11 cellular contexts compared by ENCODE assay signal in genomic region chr22:31098633-31099110, GRCh38. TPM values are rescaled to one million over a fixed set of nuclear protein-coding genes. Genes with fewer than 3 reads are reported as not detected.
DNase-seq lines count a peak whose midpoint lies in the region; ATAC-seq and TF ChIP-seq lines count a peak whose summit lies in the region.
"Had no signal": no experiment of that assay in that cellular context is flagged by ENCODE, and none has a peak within 500 bp of the region (broad histone marks: within the 10 kb centered on the region; RNA-seq: fewer than 3 reads in every experiment).

No MANE protein-coding gene starts in this region.

- WGBS in heart right ventricle, 2 donors, result 54 to 66% methylated on average over 35 to 36 of the region's 36 CpGs
- 54 to 56% (median 55%) methylated on average over 36 of the region's 36 CpGs for WGBS in ovary, 3 donors
- WGBS in aorta, 2 donors, result 47 to 48% methylated on average over 34 to 36 of the region's 36 CpGs

- H3K9me3 ChIP-seq in heart right ventricle (no peaks in the 10 kb centered on the region), ovary (no peaks in the 10 kb centered on the region), aorta (ENCODE audit: control insufficient read depth, low read length) (no peaks in the 10 kb centered on the region)

- TF ChIP-seq EP300 in ovary (IDR thresholded peaks at IDR 0.05), result no peak

- TF ChIP-seq POLR2A in ovary (IDR thresholded peaks at IDR 0.05), result no peak
- no peak for TF ChIP-seq POLR2A in GM18505 (IDR thresholded peaks at IDR 0.05; ENCODE audit: borderline replicate concordance, extremely low read depth, insufficient read depth, insufficient read length)

- DNase-seq in heart right ventricle, result peak in 1 of 2 donors; percentile 58
- no peak for DNase-seq in Right ventricle myocardium superior
- peak; percentile 68 for DNase-seq in left cardiac atrium
- DNase-seq in ovary, result peak; percentile 43 to 67 (median 61)
- no peak for DNase-seq in aorta
- no peak for DNase-seq in RPMI8226
- DNase-seq: activated naive CD8-positive, alpha-beta T cell treated with anti-CD3 and anti-CD28 coated beads, Interleukin-2, amount 50 U/mL, for 24 hours; NCI-H1048 had no signal

- intact Hi-C loops in heart right ventricle (cut with DNase I), result loop anchor here in 3 of 10 donors (10.0 kb wide), 2 partner anchors 46 to 116 kb away; partner anchors contain the start of genes PLA2G3 (in 2 of the 3) and LIMK2 (in 1 of the 3)
- intact Hi-C loops in Right ventricle myocardium superior (cut with DNase I), result no loop called here
- intact Hi-C loops in left cardiac atrium (cut with DNase I), result no loop called here
- intact Hi-C loops in ovary (cut with DNase I), result loop anchor here in 1 of 4 donors (10.0 kb wide), 1 partner anchor 46 kb away; the partner anchor contains the start of gene PLA2G3
- intact Hi-C loops in aorta (cut with DNase I), result no loop called here

- TF ChIP-seq CTCF in heart right ventricle (IDR thresholded peaks at IDR 0.05), result no peak
- TF ChIP-seq CTCF in ovary (IDR thresholded peaks at IDR 0.05), result no peak

- H3K4me3 ChIP-seq in heart right ventricle, result no peak overlapping the region
- H3K4me3 ChIP-seq in ovary, result no peak overlapping the region
- no peak overlapping the region for H3K4me3 ChIP-seq in aorta (ENCODE audit: low read length in 2 of 2)

- H3K4me1 ChIP-seq in heart right ventricle (peaks cover 0 to 80% (median 33%) of the 10 kb centered on the region in 9 donors), ovary (ENCODE audit: insufficient read depth) (peaks cover 1% of the 10 kb centered on the region), aorta (ENCODE audit: control insufficient read depth in 1 of 2, insufficient read depth in 2 of 2, low read length in 2 of 2) (no peaks in the 10 kb centered on the region)

- H3K27ac ChIP-seq in heart right ventricle, result peak overlapping the region in 4 of 10 donors; percentile 33 to 61 (median 51)
- H3K27ac ChIP-seq in ovary, result no peak overlapping the region
- H3K27ac ChIP-seq in aorta (ENCODE audit: low read depth in 1 of 2, low read length in 2 of 2), result peak overlapping the region in 1 of 2 donors; percentile 23

- H3K27me3 ChIP-seq in heart right ventricle (no peaks in the 10 kb centered on the region), ovary (no peaks in the 10 kb centered on the region), aorta (ENCODE audit: control insufficient read depth in 1 of 2, insufficient read depth in 2 of 2, low read length in 1 of 2) (no peaks in the 10 kb centered on the region)

- ATAC-seq in heart right ventricle (peak in 5 of 8 donors; percentile 3 to 21 (median 13)), Right ventricle myocardium superior (ENCODE audit: poor library complexity) (no peak), left cardiac atrium (peak in 1 of 2 donors; percentile 10), aorta (ENCODE audit: low FRiP score) (peak; percentile 26), GM18505 (IDR thresholded peaks at IDR 0.05; ENCODE audit: unreplicated experiment) (no peak), GM18868 (IDR thresholded peaks at IDR 0.05; ENCODE audit: unreplicated experiment) (no peak)
- ATAC-seq: activated naive CD8-positive, alpha-beta T cell treated with anti-CD3 and anti-CD28 coated beads, Interleukin-2, amount 50 U/mL, for 24 hours had no signal

- H3K36me3 ChIP-seq in heart right ventricle (peaks cover 0 to 100% (median 93%) of the 10 kb centered on the region in 9 donors), ovary (no peaks in the 10 kb centered on the region), aorta (ENCODE audit: control insufficient read depth in 1 of 2, insufficient read depth in 2 of 2, low read length in 1 of 2) (peaks cover 8 to 29% of the 10 kb centered on the region in 2 donors)

RNA-seq across cellular contexts. Expression of gene SELENOM, which starts 8.7 kb away (rescaled TPM):
- total RNA-seq in heart right ventricle, result 10 to 100 TPM; 21.5 to 73.9 (median 45.3) TPM
- polyA plus RNA-seq in heart right ventricle, result 100 to 1,000 TPM; 122 to 134 TPM
- 43.4 TPM for total RNA-seq in Right ventricle myocardium superior
- 100 to 1,000 TPM; 118 to 145 TPM for total RNA-seq in left cardiac atrium
- total RNA-seq in ovary, result 100 to 1,000 TPM; 229 to 678 (median 306) TPM
- polyA plus RNA-seq in ovary, result 100 to 1,000 TPM in 1 of 2 donors, 10 to 100 TPM in 1; 25.7 to 433 TPM
- total RNA-seq in aorta, result 100 to 1,000 TPM; 368 to 526 TPM
- 1,000 to 10,000 TPM in 1 of 2 donors, 100 to 1,000 TPM in 1; 806 to 1,228 TPM for polyA plus RNA-seq in aorta

RNA-seq across cellular contexts. Expression of gene SMTN, which starts 17.6 kb away (rescaled TPM):
- 100 to 1,000 TPM; 146 to 290 (median 204) TPM for total RNA-seq in heart right ventricle
- polyA plus RNA-seq in heart right ventricle, result 100 to 1,000 TPM in 1 of 2 donors, 10 to 100 TPM in 1; 64.2 to 398 TPM
- total RNA-seq in Right ventricle myocardium superior, result 256 TPM
- total RNA-seq in left cardiac atrium, result 100 to 1,000 TPM; 142 to 150 TPM
- 100 to 1,000 TPM in 3 of 7 donors, 10 to 100 TPM in 4; 39.9 to 238 (median 87.6) TPM for total RNA-seq in ovary
- polyA plus RNA-seq in ovary, result 10 to 100 TPM; 23.1 to 61.2 TPM
- total RNA-seq in aorta, result 1,000 to 10,000 TPM in 1 of 2 donors, 100 to 1,000 TPM in 1; 588 to 1,240 TPM
- polyA plus RNA-seq in aorta, result 100 to 1,000 TPM in 1 of 2 donors, 10 to 100 TPM in 1; 97.7 to 554 TPM

RNA-seq across cellular contexts. Expression of gene INPP5J, which starts 24.1 kb away (rescaled TPM):
- 10 to 100 TPM; 15.2 to 31.7 (median 19.3) TPM for total RNA-seq in heart right ventricle
- 10 to 100 TPM in 1 of 2 donors, 1 to 10 TPM in 1; 7.9 to 14.0 TPM for polyA plus RNA-seq in heart right ventricle
- total RNA-seq in Right ventricle myocardium superior, result 15.4 TPM
- 10 to 100 TPM; 13.3 to 26.4 TPM for total RNA-seq in left cardiac atrium
- 1 to 10 TPM in 5 of 7 donors, under 1 TPM in 2; 0.63 to 3.1 (median 1.5) TPM for total RNA-seq in ovary
- polyA plus RNA-seq in ovary, result under 1 TPM; 0.65 to 0.67 TPM
- 1 to 10 TPM; 2.4 to 3.3 TPM for total RNA-seq in aorta
- 1 to 10 TPM; 7.6 to 8.3 TPM for polyA plus RNA-seq in aorta

RNA-seq across cellular contexts. Expression of gene PLA2G3, which starts 41.6 kb away (rescaled TPM):
- not detected for total RNA-seq in heart right ventricle
- under 1 TPM in 1 of 2 donors, not detected in 1; 0.01 TPM for polyA plus RNA-seq in heart right ventricle
- total RNA-seq in Right ventricle myocardium superior, result not detected
- total RNA-seq in left cardiac atrium, result not detected
- under 1 TPM in 1 of 7 donors, not detected in 6; 0.13 TPM for total RNA-seq in ovary
- not detected for polyA plus RNA-seq in ovary
- not detected for total RNA-seq in aorta
- polyA plus RNA-seq in aorta, result under 1 TPM in 1 of 2 donors, not detected in 1; 0.33 TPM
- total RNA-seq: lung microvascular endothelial cell had no signal

Comparison
In these comparisons a context has a peak if more than half of its experiments do, and no peak if none do; other contexts are left out.
1. ATAC-seq: peak in heart right ventricle (5 of 8) and aorta (single experiment); none in Right ventricle myocardium superior (single experiment), GM18505 (single experiment) and GM18868 (single experiment).
2. DNase-seq: peak in left cardiac atrium (single experiment) and ovary (5 of 5); none in Right ventricle myocardium superior (single experiment), aorta (0 of 2) and RPMI8226 (single experiment).